ENCODE assay signal across 17 cellular contexts in the genomic region with DNA sequence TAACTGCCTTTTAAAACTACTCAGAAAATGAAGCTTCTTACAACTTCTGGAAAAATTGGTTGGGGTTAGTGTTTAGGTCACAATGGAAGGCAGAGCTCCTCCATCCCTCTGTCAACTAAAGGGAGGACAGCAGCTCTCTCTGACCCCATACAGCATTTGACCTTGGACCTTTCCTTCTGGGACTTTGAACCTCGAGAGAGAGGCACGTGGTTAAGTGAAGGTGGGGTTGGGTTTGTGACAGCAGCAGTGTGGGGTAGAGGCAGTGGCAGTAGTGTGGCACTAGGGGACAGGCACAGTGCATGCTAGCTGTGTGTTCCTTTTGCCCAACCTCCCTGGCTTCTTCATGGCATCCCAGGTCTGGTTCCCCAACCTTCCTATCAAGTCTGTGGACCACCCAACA. TPM values are rescaled to one million over a fixed set of nuclear protein-coding genes. Genes with fewer than 3 reads are reported as not detected.
DNase-seq lines count a peak whose midpoint lies in the region; ATAC-seq and TF ChIP-seq lines count a peak whose summit lies in the region.
"Had no signal": no experiment of that assay in that cellular context is flagged by ENCODE, and none has a peak within 500 bp of the region (broad histone marks: within the 10 kb centered on the region; RNA-seq: fewer than 3 reads in every experiment).

No MANE protein-coding gene starts in this region.

- H3K4me3 ChIP-seq in DOHH2 (ENCODE audit: low read length) (peak overlapping the region; percentile 17; the same call in 1 of the 2 replicates), OCI-LY3 (ENCODE audit: low read length) (no peak overlapping the region), right lobe of liver (no peak overlapping the region), Peyer's patch (no peak overlapping the region)
- H3K4me3 ChIP-seq: ascending aorta, BLaER1, left ventricle myocardium inferior, pancreas, tibial nerve had no signal

- H2AFZ ChIP-seq in OCI-LY3 (ENCODE audit: low read depth, low read length) = no peak overlapping the region

- 0 out of 2 replicates have a peak, but pooled peaks cover 3% of the 10 kb centered on the region for H3F3A ChIP-seq in DOHH2 (ENCODE audit: control insufficient read depth, insufficient read depth)

- peaks cover 30% of the 10 kb centered on the region for H3K4me1 ChIP-seq in DOHH2 (ENCODE audit: control insufficient read depth, low read length)
- no peaks in the 10 kb centered on the region for H3K4me1 ChIP-seq in OCI-LY3 (ENCODE audit: low read length)
- H3K4me1 ChIP-seq in right lobe of liver = peaks cover 0 to 45% (median 14%) of the 10 kb centered on the region in 4 donors
- peaks cover 0 to 15% (median 0%) of the 10 kb centered on the region in 4 donors for H3K4me1 ChIP-seq in Peyer's patch
- H3K4me1 ChIP-seq: ascending aorta, left ventricle myocardium inferior, tibial nerve had no signal

- no peaks in the 10 kb centered on the region for H3K79me2 ChIP-seq in DOHH2 (ENCODE audit: control insufficient read depth, low read length)
- no peaks in the 10 kb centered on the region for H3K79me2 ChIP-seq in OCI-LY3 (ENCODE audit: low read length)

- H3K27me3 ChIP-seq in DOHH2 (ENCODE audit: control insufficient read depth, low read length) (no peaks in the 10 kb centered on the region), OCI-LY3 (ENCODE audit: low read depth, low read length) (no peaks in the 10 kb centered on the region), right lobe of liver (no peaks in the 10 kb centered on the region), Peyer's patch (no peaks in the 10 kb centered on the region)
- H3K27me3 ChIP-seq: ascending aorta, BLaER1, pancreas, tibial nerve had no signal

- H3K9me3 ChIP-seq in DOHH2 (ENCODE audit: control insufficient read depth, insufficient read depth, low read length) (no peaks in the 10 kb centered on the region), OCI-LY3 (ENCODE audit: insufficient read depth, low read length) (no peaks in the 10 kb centered on the region), right lobe of liver (no peaks in the 10 kb centered on the region), Peyer's patch (no peaks in the 10 kb centered on the region)
- H3K9me3 ChIP-seq: ascending aorta, BLaER1, left ventricle myocardium inferior, pancreas, tibial nerve had no signal

- H3K27ac ChIP-seq in DOHH2 (ENCODE audit: low read depth, low read length) = 0 out of 2 replicates have a peak overlapping the region, but pooled peaks have one; percentile 41
- no peak overlapping the region for H3K27ac ChIP-seq in OCI-LY3 (ENCODE audit: low read length)
- H3K27ac ChIP-seq in right lobe of liver = peak overlapping the region in 1 of 3 donors; percentile 41
- no peak overlapping the region for H3K27ac ChIP-seq in Peyer's patch
- H3K27ac ChIP-seq: ascending aorta, BLaER1, left ventricle myocardium inferior, pancreas, tibial nerve had no signal

- no peak overlapping the region for H3K9ac ChIP-seq in OCI-LY3 (ENCODE audit: low read length)
- H3K9ac ChIP-seq: BLaER1 had no signal

- no peaks in the 10 kb centered on the region for H4K20me1 ChIP-seq in DOHH2 (ENCODE audit: control insufficient read depth, insufficient read depth, low read depth, low read length)
- no peaks in the 10 kb centered on the region for H4K20me1 ChIP-seq in OCI-LY3 (ENCODE audit: insufficient read depth, low read length)
- H4K20me1 ChIP-seq: BLaER1 had no signal

- peak overlapping the region; percentile 60 for H3K4me2 ChIP-seq in DOHH2 (ENCODE audit: low read length)
- H3K4me2 ChIP-seq in OCI-LY3 (ENCODE audit: low read length) = no peak overlapping the region
- H3K4me2 ChIP-seq: BLaER1 had no signal

- peak; percentile 28 to 62 (median 46) for ATAC-seq in right lobe of liver
- ATAC-seq: pancreas had no signal

- H3K36me3 ChIP-seq in DOHH2 (ENCODE audit: control insufficient read depth, low read length) (no peaks in the 10 kb centered on the region), OCI-LY3 (replicated peaks; ENCODE audit: low read depth, low read length) (no peaks in the 10 kb centered on the region), right lobe of liver (no peaks in the 10 kb centered on the region), Peyer's patch (no peaks in the 10 kb centered on the region)
- H3K36me3 ChIP-seq: ascending aorta, BLaER1, left ventricle myocardium inferior, pancreas, tibial nerve had no signal

- intact Hi-C loops in right lobe of liver (cut with DNase I) = no loop called here

- no peak for TF ChIP-seq POLR2A in right lobe of liver (IDR thresholded peaks at IDR 0.05)
- no peak for TF ChIP-seq POLR2A in Peyer's patch (IDR thresholded peaks at IDR 0.05)

- peak; percentile 45 for TF ChIP-seq CTCF in DOHH2 (IDR thresholded peaks at IDR 0.05; ENCODE audit: low read depth, low read length, poor library complexity, severe bottlenecking)
- peak; percentile 37 for TF ChIP-seq CTCF in GM13977 (IDR thresholded peaks at IDR 0.05; ENCODE audit: extremely low read depth, insufficient read depth, missing control alignments)
- 0 out of 2 replicates have a peak, but pooled peaks have one; percentile 11 for TF ChIP-seq CTCF in OCI-LY3 (IDR thresholded peaks at IDR 0.05; ENCODE audit: low read depth, low read length)
- peak in 2 of 4 donors; percentile 18 to 31 for TF ChIP-seq CTCF in right lobe of liver (IDR thresholded peaks at IDR 0.05)
- peak in 3 of 6 experiments; percentile 12 to 29 (median 18) for TF ChIP-seq CTCF in Peyer's patch (IDR thresholded peaks at IDR 0.05)

- WGBS in right lobe of liver (ENCODE audit: insufficient coverage, low coverage, low lambda C conversion rate, missing lambda C conversion rate) = 0% methylated on average over 1 of the region's 2 CpGs

- in situ Hi-C loops in GM13977 (cut with MboI; ENCODE audit: low pct_unique_long_range_greater_than_20kb, low sequenced_read_pairs, unreplicated experiment) = no loop called here

- DNase-seq in GM13977 (ENCODE audit: low spot score) = no peak
- DNase-seq in right lobe of liver = no peak
- DNase-seq in COLO668 (lab: John Stamatoyannopoulos, UW; ENCODE audit: unreplicated experiment) = no peak
- DNase-seq in Peyer's patch = no peak
- DNase-seq in NCI-H345 (lab: John Stamatoyannopoulos, UW) = no peak
- no peak for DNase-seq in stimulated activated CD4-positive, alpha-beta T cell treated with anti-CD3 and anti-CD28 coated beads, Interleukin-4, amount 100 ng/mL, for 1 hour
- DNase-seq: activated CD4-positive, alpha-beta T cell treated with anti-CD3 and anti-CD28 coated beads, Interleukin-2, amount 50 U/mL, for 48 hours; HCEC 1CT; left ventricle myocardium inferior; NCI-H526 treated with DMSO at 0.1 percent for 48 hours; pancreas; stimulated activated CD4-positive, alpha-beta T cell treated with anti-CD3 and anti-CD28 coated beads, Interleukin-4, amount 100 ng/mL, for 24 hours had no signal

- no peaks in the 10 kb centered on the region for H3K9me2 ChIP-seq in DOHH2 (replicated peaks; ENCODE audit: control insufficient read depth, low read length)

RNA-seq across cellular contexts. Expression of a gene that starts 9.4 kb away (rescaled TPM):
- total RNA-seq in right lobe of liver = 1 to 10 TPM; 1.3 to 5.5 (median 2.7) TPM
- 10 to 100 TPM; 16.1 to 20.1 (median 18.3) TPM for total RNA-seq in Peyer's patch
